In the genomic region with DNA sequence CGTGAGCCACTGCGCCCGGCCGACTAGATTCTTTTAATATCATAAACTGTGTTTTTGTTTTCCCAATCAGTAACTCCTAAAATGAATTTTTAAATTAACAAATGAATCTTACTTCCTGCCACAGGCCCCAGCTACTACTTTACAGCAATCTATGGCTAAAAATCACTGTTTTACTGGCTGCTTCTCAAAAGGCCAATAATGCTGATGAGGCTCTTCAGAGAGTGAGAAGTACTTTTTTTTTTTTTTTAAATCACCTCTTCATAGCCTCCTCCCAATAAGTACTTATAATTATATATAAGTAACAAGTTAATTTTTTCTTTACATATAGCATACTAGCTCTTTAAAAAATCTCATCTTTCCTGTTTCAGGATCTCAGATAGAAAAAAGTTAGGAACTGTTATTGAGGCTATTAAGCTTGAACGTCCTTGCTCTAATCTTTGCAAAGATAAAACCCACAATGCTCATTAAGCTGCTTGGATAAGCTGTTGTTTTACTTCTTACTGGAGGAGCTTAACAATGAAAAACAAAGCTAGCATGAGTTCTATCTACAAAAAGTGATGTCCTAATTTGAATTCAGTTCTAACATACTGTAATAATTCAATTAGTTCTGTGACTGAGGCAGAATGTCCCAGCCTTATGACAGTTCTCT, we compare ENCODE assay signal across 1 cellular context.
TF ChIP-seq lines count a peak whose summit lies in the region.

No MANE protein-coding gene starts in this region.

TF ChIP-seq in K562, 482 proteins besides CTCF, POLR2A, EP300 and RAD21 (continues in another document):
- TF ChIP-seq, protein P1, sequence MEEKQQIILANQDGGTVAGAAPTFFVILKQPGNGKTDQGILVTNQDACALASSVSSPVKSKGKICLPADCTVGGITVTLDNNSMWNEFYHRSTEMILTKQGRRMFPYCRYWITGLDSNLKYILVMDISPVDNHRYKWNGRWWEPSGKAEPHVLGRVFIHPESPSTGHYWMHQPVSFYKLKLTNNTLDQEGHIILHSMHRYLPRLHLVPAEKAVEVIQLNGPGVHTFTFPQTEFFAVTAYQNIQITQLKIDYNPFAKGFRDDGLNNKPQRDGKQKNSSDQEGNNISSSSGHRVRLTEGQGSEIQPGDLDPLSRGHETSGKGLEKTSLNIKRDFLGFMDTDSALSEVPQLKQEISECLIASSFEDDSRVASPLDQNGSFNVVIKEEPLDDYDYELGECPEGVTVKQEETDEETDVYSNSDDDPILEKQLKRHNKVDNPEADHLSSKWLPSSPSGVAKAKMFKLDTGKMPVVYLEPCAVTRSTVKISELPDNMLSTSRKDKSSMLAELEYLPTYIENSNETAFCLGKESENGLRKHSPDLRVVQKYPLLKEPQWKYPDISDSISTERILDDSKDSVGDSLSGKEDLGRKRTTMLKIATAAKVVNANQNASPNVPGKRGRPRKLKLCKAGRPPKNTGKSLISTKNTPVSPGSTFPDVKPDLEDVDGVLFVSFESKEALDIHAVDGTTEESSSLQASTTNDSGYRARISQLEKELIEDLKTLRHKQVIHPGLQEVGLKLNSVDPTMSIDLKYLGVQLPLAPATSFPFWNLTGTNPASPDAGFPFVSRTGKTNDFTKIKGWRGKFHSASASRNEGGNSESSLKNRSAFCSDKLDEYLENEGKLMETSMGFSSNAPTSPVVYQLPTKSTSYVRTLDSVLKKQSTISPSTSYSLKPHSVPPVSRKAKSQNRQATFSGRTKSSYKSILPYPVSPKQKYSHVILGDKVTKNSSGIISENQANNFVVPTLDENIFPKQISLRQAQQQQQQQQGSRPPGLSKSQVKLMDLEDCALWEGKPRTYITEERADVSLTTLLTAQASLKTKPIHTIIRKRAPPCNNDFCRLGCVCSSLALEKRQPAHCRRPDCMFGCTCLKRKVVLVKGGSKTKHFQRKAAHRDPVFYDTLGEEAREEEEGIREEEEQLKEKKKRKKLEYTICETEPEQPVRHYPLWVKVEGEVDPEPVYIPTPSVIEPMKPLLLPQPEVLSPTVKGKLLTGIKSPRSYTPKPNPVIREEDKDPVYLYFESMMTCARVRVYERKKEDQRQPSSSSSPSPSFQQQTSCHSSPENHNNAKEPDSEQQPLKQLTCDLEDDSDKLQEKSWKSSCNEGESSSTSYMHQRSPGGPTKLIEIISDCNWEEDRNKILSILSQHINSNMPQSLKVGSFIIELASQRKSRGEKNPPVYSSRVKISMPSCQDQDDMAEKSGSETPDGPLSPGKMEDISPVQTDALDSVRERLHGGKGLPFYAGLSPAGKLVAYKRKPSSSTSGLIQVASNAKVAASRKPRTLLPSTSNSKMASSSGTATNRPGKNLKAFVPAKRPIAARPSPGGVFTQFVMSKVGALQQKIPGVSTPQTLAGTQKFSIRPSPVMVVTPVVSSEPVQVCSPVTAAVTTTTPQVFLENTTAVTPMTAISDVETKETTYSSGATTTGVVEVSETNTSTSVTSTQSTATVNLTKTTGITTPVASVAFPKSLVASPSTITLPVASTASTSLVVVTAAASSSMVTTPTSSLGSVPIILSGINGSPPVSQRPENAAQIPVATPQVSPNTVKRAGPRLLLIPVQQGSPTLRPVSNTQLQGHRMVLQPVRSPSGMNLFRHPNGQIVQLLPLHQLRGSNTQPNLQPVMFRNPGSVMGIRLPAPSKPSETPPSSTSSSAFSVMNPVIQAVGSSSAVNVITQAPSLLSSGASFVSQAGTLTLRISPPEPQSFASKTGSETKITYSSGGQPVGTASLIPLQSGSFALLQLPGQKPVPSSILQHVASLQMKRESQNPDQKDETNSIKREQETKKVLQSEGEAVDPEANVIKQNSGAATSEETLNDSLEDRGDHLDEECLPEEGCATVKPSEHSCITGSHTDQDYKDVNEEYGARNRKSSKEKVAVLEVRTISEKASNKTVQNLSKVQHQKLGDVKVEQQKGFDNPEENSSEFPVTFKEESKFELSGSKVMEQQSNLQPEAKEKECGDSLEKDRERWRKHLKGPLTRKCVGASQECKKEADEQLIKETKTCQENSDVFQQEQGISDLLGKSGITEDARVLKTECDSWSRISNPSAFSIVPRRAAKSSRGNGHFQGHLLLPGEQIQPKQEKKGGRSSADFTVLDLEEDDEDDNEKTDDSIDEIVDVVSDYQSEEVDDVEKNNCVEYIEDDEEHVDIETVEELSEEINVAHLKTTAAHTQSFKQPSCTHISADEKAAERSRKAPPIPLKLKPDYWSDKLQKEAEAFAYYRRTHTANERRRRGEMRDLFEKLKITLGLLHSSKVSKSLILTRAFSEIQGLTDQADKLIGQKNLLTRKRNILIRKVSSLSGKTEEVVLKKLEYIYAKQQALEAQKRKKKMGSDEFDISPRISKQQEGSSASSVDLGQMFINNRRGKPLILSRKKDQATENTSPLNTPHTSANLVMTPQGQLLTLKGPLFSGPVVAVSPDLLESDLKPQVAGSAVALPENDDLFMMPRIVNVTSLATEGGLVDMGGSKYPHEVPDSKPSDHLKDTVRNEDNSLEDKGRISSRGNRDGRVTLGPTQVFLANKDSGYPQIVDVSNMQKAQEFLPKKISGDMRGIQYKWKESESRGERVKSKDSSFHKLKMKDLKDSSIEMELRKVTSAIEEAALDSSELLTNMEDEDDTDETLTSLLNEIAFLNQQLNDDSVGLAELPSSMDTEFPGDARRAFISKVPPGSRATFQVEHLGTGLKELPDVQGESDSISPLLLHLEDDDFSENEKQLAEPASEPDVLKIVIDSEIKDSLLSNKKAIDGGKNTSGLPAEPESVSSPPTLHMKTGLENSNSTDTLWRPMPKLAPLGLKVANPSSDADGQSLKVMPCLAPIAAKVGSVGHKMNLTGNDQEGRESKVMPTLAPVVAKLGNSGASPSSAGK (IDR thresholded peaks at IDR 0.05): no peak
- TF ChIP-seq, protein P2, sequence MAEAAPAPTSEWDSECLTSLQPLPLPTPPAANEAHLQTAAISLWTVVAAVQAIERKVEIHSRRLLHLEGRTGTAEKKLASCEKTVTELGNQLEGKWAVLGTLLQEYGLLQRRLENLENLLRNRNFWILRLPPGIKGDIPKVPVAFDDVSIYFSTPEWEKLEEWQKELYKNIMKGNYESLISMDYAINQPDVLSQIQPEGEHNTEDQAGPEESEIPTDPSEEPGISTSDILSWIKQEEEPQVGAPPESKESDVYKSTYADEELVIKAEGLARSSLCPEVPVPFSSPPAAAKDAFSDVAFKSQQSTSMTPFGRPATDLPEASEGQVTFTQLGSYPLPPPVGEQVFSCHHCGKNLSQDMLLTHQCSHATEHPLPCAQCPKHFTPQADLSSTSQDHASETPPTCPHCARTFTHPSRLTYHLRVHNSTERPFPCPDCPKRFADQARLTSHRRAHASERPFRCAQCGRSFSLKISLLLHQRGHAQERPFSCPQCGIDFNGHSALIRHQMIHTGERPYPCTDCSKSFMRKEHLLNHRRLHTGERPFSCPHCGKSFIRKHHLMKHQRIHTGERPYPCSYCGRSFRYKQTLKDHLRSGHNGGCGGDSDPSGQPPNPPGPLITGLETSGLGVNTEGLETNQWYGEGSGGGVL (CRISPR knock-in tag; IDR thresholded peaks at IDR 0.05): no peak
- no peak for TF ChIP-seq ZNF146 (CRISPR knock-in tag; IDR thresholded peaks at IDR 0.05; ENCODE audit: unreplicated experiment)
- TF ChIP-seq SNIP1 (IDR thresholded peaks at IDR 0.05; ENCODE audit: low read depth): no peak
- TF ChIP-seq NFRKB (IDR thresholded peaks at IDR 0.05; ENCODE audit: low read depth): no peak
- TF ChIP-seq PHF21A (IDR thresholded peaks at IDR 0.05; ENCODE audit: borderline replicate concordance, low read depth): no peak
- TF ChIP-seq, protein P3, sequence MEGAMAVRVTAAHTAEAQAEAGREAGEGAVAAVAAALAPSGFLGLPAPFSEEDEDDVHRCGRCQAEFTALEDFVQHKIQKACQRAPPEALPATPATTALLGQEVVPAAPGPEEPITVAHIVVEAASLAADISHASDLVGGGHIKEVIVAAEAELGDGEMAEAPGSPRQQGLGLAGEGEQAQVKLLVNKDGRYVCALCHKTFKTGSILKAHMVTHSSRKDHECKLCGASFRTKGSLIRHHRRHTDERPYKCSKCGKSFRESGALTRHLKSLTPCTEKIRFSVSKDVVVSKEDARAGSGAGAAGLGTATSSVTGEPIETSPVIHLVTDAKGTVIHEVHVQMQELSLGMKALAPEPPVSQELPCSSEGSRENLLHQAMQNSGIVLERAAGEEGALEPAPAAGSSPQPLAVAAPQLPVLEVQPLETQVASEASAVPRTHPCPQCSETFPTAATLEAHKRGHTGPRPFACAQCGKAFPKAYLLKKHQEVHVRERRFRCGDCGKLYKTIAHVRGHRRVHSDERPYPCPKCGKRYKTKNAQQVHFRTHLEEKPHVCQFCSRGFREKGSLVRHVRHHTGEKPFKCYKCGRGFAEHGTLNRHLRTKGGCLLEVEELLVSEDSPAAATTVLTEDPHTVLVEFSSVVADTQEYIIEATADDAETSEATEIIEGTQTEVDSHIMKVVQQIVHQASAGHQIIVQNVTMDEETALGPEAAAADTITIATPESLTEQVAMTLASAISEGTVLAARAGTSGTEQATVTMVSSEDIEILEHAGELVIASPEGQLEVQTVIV (CRISPR knock-in tag; IDR thresholded peaks at IDR 0.05; ENCODE audit: borderline replicate concordance): no peak
- no peak for TF ChIP-seq RAD51 (IDR thresholded peaks at IDR 0.05; ENCODE audit: borderline replicate concordance, low read depth)
- TF ChIP-seq, protein P4, sequence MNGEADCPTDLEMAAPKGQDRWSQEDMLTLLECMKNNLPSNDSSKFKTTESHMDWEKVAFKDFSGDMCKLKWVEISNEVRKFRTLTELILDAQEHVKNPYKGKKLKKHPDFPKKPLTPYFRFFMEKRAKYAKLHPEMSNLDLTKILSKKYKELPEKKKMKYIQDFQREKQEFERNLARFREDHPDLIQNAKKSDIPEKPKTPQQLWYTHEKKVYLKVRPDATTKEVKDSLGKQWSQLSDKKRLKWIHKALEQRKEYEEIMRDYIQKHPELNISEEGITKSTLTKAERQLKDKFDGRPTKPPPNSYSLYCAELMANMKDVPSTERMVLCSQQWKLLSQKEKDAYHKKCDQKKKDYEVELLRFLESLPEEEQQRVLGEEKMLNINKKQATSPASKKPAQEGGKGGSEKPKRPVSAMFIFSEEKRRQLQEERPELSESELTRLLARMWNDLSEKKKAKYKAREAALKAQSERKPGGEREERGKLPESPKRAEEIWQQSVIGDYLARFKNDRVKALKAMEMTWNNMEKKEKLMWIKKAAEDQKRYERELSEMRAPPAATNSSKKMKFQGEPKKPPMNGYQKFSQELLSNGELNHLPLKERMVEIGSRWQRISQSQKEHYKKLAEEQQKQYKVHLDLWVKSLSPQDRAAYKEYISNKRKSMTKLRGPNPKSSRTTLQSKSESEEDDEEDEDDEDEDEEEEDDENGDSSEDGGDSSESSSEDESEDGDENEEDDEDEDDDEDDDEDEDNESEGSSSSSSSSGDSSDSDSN (IDR thresholded peaks at IDR 0.05; ENCODE audit: borderline replicate concordance in 1 of 2, low read depth in 2 of 2, low read length in 2 of 2): no peak
- TF ChIP-seq PTTG1 (tag; IDR thresholded peaks at IDR 0.05; ENCODE audit: low read depth): no peak
- TF ChIP-seq HDAC3 (IDR thresholded peaks at IDR 0.05; ENCODE audit: borderline replicate concordance, partially characterized antibody): no peak
- no peak for TF ChIP-seq CXXC5 (CRISPR knock-in tag; IDR thresholded peaks at IDR 0.05)
- TF ChIP-seq NCOR1 (IDR thresholded peaks at IDR 0.05): no peak
- no peak for TF ChIP-seq CHD2 (IDR thresholded peaks at IDR 0.05; ENCODE audit: low read depth, low read length)
- peak; percentile 46 for TF ChIP-seq MAFG (tag; conservative IDR thresholded peaks at IDR 0.05)
- TF ChIP-seq, protein P5, sequence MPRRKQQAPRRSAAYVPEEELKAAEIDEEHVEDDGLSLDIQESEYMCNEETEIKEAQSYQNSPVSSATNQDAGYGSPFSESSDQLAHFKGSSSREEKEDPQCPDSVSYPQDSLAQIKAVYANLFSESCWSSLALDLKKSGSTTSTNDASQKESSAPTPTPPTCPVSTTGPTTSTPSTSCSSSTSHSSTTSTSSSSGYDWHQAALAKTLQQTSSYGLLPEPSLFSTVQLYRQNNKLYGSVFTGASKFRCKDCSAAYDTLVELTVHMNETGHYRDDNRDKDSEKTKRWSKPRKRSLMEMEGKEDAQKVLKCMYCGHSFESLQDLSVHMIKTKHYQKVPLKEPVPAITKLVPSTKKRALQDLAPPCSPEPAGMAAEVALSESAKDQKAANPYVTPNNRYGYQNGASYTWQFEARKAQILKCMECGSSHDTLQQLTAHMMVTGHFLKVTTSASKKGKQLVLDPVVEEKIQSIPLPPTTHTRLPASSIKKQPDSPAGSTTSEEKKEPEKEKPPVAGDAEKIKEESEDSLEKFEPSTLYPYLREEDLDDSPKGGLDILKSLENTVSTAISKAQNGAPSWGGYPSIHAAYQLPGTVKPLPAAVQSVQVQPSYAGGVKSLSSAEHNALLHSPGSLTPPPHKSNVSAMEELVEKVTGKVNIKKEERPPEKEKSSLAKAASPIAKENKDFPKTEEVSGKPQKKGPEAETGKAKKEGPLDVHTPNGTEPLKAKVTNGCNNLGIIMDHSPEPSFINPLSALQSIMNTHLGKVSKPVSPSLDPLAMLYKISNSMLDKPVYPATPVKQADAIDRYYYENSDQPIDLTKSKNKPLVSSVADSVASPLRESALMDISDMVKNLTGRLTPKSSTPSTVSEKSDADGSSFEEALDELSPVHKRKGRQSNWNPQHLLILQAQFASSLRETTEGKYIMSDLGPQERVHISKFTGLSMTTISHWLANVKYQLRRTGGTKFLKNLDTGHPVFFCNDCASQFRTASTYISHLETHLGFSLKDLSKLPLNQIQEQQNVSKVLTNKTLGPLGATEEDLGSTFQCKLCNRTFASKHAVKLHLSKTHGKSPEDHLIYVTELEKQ (CRISPR knock-in tag; IDR thresholded peaks at IDR 0.05): no peak
- TF ChIP-seq ZNF316 (IDR thresholded peaks at IDR 0.05): peak; percentile 85
- TF ChIP-seq, protein P6, sequence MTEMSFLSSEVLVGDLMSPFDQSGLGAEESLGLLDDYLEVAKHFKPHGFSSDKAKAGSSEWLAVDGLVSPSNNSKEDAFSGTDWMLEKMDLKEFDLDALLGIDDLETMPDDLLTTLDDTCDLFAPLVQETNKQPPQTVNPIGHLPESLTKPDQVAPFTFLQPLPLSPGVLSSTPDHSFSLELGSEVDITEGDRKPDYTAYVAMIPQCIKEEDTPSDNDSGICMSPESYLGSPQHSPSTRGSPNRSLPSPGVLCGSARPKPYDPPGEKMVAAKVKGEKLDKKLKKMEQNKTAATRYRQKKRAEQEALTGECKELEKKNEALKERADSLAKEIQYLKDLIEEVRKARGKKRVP (CRISPR knock-in tag; IDR thresholded peaks at IDR 0.05): no peak
- TF ChIP-seq NCOA6 (IDR thresholded peaks at IDR 0.05): no peak
- TF ChIP-seq SUPT5H (IDR thresholded peaks at IDR 0.05): 0 out of 2 replicates have a peak, but pooled peaks have one; percentile 1
- peak; percentile 40; the same call in 1 of the 2 replicates for TF ChIP-seq MAFK (IDR thresholded peaks at IDR 0.05; ENCODE audit: low read length)
- TF ChIP-seq CEBPG (CRISPR knock-in tag; IDR thresholded peaks at IDR 0.05): no peak
- 0 out of 4 replicates have a peak, but pooled peaks of 1 of the 2 experiments have one; percentile 8 for TF ChIP-seq CEBPG (tag; conservative IDR thresholded peaks at IDR 0.05 in 1 of 2, IDR thresholded peaks at IDR 0.05 in 1 of 2)
- TF ChIP-seq HNRNPK (IDR thresholded peaks at IDR 0.05; ENCODE audit: low read depth, low read length, poor library complexity, severe bottlenecking): no peak
- TF ChIP-seq EWSR1 (IDR thresholded peaks at IDR 0.05; ENCODE audit: borderline replicate concordance, low read depth, partially characterized antibody): no peak
- TF ChIP-seq SOX6 (IDR thresholded peaks at IDR 0.05): 0 out of 2 replicates have a peak, but pooled peaks have one; percentile 13
- TF ChIP-seq RCOR1 (IDR thresholded peaks at IDR 0.05; ENCODE audit: borderline replicate concordance in 1 of 2, low read depth in 2 of 2, low read length in 2 of 2): no peak
- peak; percentile 77 for TF ChIP-seq C11orf30 (IDR thresholded peaks at IDR 0.05; ENCODE audit: low read depth)
- no peak for TF ChIP-seq TEAD1 (CRISPR knock-in tag; IDR thresholded peaks at IDR 0.05)
